In genomic region chr1:180572745-180573144, GRCh38 we compare ENCODE assay signal across 19 cellular contexts. TPM values are rescaled to one million over a fixed set of nuclear protein-coding genes. Genes with fewer than 3 reads are reported as not detected.
A peak's percentile ranks its signal among the peaks of the same experiment; 100 is the strongest.
DNase-seq lines count a peak whose midpoint lies in the region; ATAC-seq, FAIRE-seq and TF ChIP-seq lines count a peak whose summit lies in the region.
"Had no signal": no experiment of that assay in that cellular context is flagged by ENCODE, and none has a peak within 500 bp of the region (broad histone marks: within the 10 kb centered on the region; RNA-seq: fewer than 3 reads in every experiment).

No MANE protein-coding gene starts in this region.

- TF ChIP-seq RAD21 in IMR-90 (IDR thresholded peaks at IDR 0.05; ENCODE audit: low read length) = no peak

- no peaks in the 10 kb centered on the region for H3K79me1 ChIP-seq in IMR-90 (ENCODE audit: low read depth in 1 of 2, low read length in 2 of 2)

- H4K20me1 ChIP-seq in IMR-90 (ENCODE audit: insufficient read depth, low read length) = no peaks in the 10 kb centered on the region

- BruUV-seq in IMR-90 (replicated peaks; lab: Mats Ljungman, UMichigan) = no TSS peak

- no peak for DNase-seq in activated naive CD8-positive, alpha-beta T cell treated with anti-CD3 and anti-CD28 coated beads for 36 hours
- DNase-seq in IMR-90 (no peak), endothelial cell (ENCODE audit: low spot score) (no peak), small intestine (peak; percentile 73)
- DNase-seq: BE2C; CD8-positive, alpha-beta T cell; H7; Karpas-422; MM.1S; NCI-H1930; NCI-H2171; NCI-H82; Right ventricle myocardium superior had no signal

- no peak overlapping the region for H3K4me3 Mint-ChIP-seq in activated naive CD8-positive, alpha-beta T cell
- H3K4me3 Mint-ChIP-seq in activated naive CD8-positive, alpha-beta T cell treated with anti-CD3 and anti-CD28 coated beads for 36 hours = no peak overlapping the region
- peak overlapping the region; percentile 14 for H3K4me3 Mint-ChIP-seq in endothelial cell (ENCODE audit: unreplicated experiment)
- H3K4me3 Mint-ChIP-seq: CD8-positive, alpha-beta T cell had no signal

- H3K14ac ChIP-seq in IMR-90 (replicated peaks; ENCODE audit: low read depth, low read length) = no peak overlapping the region

- peaks cover 4% of the 10 kb centered on the region for H3K9me1 ChIP-seq in IMR-90 (ENCODE audit: insufficient read depth, low read length)

- H3K4me1 Mint-ChIP-seq in activated naive CD8-positive, alpha-beta T cell (ENCODE audit: low read depth) = peaks cover 21% of the 10 kb centered on the region
- peaks cover 19% of the 10 kb centered on the region for H3K4me1 Mint-ChIP-seq in activated naive CD8-positive, alpha-beta T cell treated with anti-CD3 and anti-CD28 coated beads for 36 hours
- peaks cover 7% of the 10 kb centered on the region for H3K4me1 Mint-ChIP-seq in endothelial cell (ENCODE audit: unreplicated experiment)

- no peak overlapping the region for H3K23ac ChIP-seq in IMR-90 (ENCODE audit: low read depth, low read length)

- H4K8ac ChIP-seq in IMR-90 (ENCODE audit: low read depth in 2 of 2, low read length in 2 of 2) = no peak overlapping the region

- H2AK9ac ChIP-seq in IMR-90 (replicated peaks; ENCODE audit: low read depth, low read length, poor library complexity) = no peak overlapping the region

- ATAC-seq in IMR-90 (ENCODE audit: low read depth) (no peak), HG02885 (IDR thresholded peaks at IDR 0.05; ENCODE audit: poor library complexity, unreplicated experiment) (no peak), HG03457 (IDR thresholded peaks at IDR 0.05; ENCODE audit: unreplicated experiment) (no peak)
- ATAC-seq: CD8-positive, alpha-beta T cell; Panc1 had no signal

- H3K27me3 ChIP-seq in IMR-90 (ENCODE audit: control insufficient read depth, insufficient read depth, low read length) (no peaks in the 10 kb centered on the region), small intestine (ENCODE audit: control insufficient read depth in 2 of 2, insufficient read depth in 2 of 2, low read length in 2 of 2) (no peaks in the 10 kb centered on the region)
- H3K27me3 ChIP-seq: BE2C had no signal

- intact Hi-C loops in IMR-90 (cut with micrococcal nuclease) = no loop called here

- FAIRE-seq in small intestine (lab: Jason Lieb, UNC) = no peak

- H3K9me3 ChIP-seq in IMR-90 (ENCODE audit: control insufficient read depth, insufficient read depth, low read length) = no peaks in the 10 kb centered on the region
- H3K9me3 ChIP-seq in small intestine (ENCODE audit: control insufficient read depth, low read depth) = no peaks in the 10 kb centered on the region
- H3K9me3 ChIP-seq: BE2C had no signal

- H3K27me3 Mint-ChIP-seq in activated naive CD8-positive, alpha-beta T cell = peaks cover 1% of the 10 kb centered on the region
- H3K27me3 Mint-ChIP-seq in activated naive CD8-positive, alpha-beta T cell treated with anti-CD3 and anti-CD28 coated beads for 36 hours = peaks cover 4% of the 10 kb centered on the region
- H3K27me3 Mint-ChIP-seq in endothelial cell (ENCODE audit: unreplicated experiment) = peaks cover 7% of the 10 kb centered on the region

- no peak overlapping the region for H3K4ac ChIP-seq in IMR-90 (ENCODE audit: low read depth, low read length)

- H3K36me3 ChIP-seq in IMR-90 (ENCODE audit: control insufficient read depth, insufficient read depth, low read length) = no peaks in the 10 kb centered on the region
- no peaks in the 10 kb centered on the region for H3K36me3 ChIP-seq in small intestine (ENCODE audit: control insufficient read depth in 2 of 2, insufficient read depth in 2 of 2, low read length in 2 of 2)
- H3K36me3 ChIP-seq: BE2C had no signal

- no peak overlapping the region for H2BK5ac ChIP-seq in IMR-90 (ENCODE audit: low read depth, low read length, poor library complexity, severe bottlenecking)

- dilution Hi-C loops in IMR-90 (cut with HindIII; ENCODE audit: low sequenced_read_pairs, unreplicated experiment) = no loop called here

- H3K4me3 ChIP-seq in IMR-90 (ENCODE audit: insufficient read depth, low read depth, low read length) = no peak overlapping the region
- no peak overlapping the region for H3K4me3 ChIP-seq in small intestine (ENCODE audit: low read depth in 1 of 2, low read length in 2 of 2)

- no peak overlapping the region for H4K5ac ChIP-seq in IMR-90 (ENCODE audit: low read depth, low read length)

- no peaks in the 10 kb centered on the region for H3K36me3 Mint-ChIP-seq in activated naive CD8-positive, alpha-beta T cell
- H3K36me3 Mint-ChIP-seq in activated naive CD8-positive, alpha-beta T cell treated with anti-CD3 and anti-CD28 coated beads for 36 hours = no peaks in the 10 kb centered on the region
- H3K36me3 Mint-ChIP-seq in endothelial cell (ENCODE audit: low read depth, unreplicated experiment) = no peaks in the 10 kb centered on the region
- H3K36me3 Mint-ChIP-seq: CD8-positive, alpha-beta T cell had no signal

- TF ChIP-seq POLR2A in IMR-90 (IDR thresholded peaks at IDR 0.05; ENCODE audit: low read depth, low read length) = no peak

- POLR2A ChIA-PET in IMR-90 (lab: Charles Lee; ENCODE audit: unreplicated experiment) = no interaction called here

- H2AFZ ChIP-seq in IMR-90 (replicated peaks; ENCODE audit: low read length, poor library complexity) = no peak overlapping the region

- no peak overlapping the region for H3K27ac ChIP-seq in IMR-90 (ENCODE audit: insufficient read depth, low read length)
- H3K27ac ChIP-seq in small intestine (ENCODE audit: low read depth in 1 of 2, low read length in 1 of 2) = no peak overlapping the region

- peak overlapping the region; percentile 67 for H3K27ac Mint-ChIP-seq in activated naive CD8-positive, alpha-beta T cell
- no peak overlapping the region for H3K27ac Mint-ChIP-seq in activated naive CD8-positive, alpha-beta T cell treated with anti-CD3 and anti-CD28 coated beads for 36 hours
- no peak overlapping the region for H3K27ac Mint-ChIP-seq in endothelial cell (ENCODE audit: unreplicated experiment)
- H3K27ac Mint-ChIP-seq: CD8-positive, alpha-beta T cell had no signal

- no peak overlapping the region for H3K18ac ChIP-seq in IMR-90 (ENCODE audit: low read depth, low read length)

- TF ChIP-seq CTCF in IMR-90 (conservative IDR thresholded peaks at IDR 0.05; ENCODE audit: low read depth, low read length) (no peak), endothelial cell (IDR thresholded peaks at IDR 0.05; ENCODE audit: unreplicated experiment) (no peak)

- in situ Hi-C loops in IMR-90 (cut with MboI; ENCODE audit: low sequenced_read_pairs) = no loop called here

- H3K9ac ChIP-seq in IMR-90 (ENCODE audit: low read depth, low read length) = no peak overlapping the region

- H3K9me3 Mint-ChIP-seq in activated naive CD8-positive, alpha-beta T cell (ENCODE audit: low read depth) = no peaks in the 10 kb centered on the region
- no peaks in the 10 kb centered on the region for H3K9me3 Mint-ChIP-seq in activated naive CD8-positive, alpha-beta T cell treated with anti-CD3 and anti-CD28 coated beads for 36 hours
- no peaks in the 10 kb centered on the region for H3K9me3 Mint-ChIP-seq in endothelial cell (ENCODE audit: unreplicated experiment)
- H3K9me3 Mint-ChIP-seq: CD8-positive, alpha-beta T cell had no signal

- H2BK120ac ChIP-seq in IMR-90 (ENCODE audit: low read depth, low read length) = no peak overlapping the region

- peaks cover 3% of the 10 kb centered on the region; the same call in 1 of the 2 replicates for H3K4me1 ChIP-seq in IMR-90 (ENCODE audit: control insufficient read depth, insufficient read depth, low read length)
- peaks cover 0 to 2% of the 10 kb centered on the region in 2 donors for H3K4me1 ChIP-seq in small intestine (ENCODE audit: control insufficient read depth in 2 of 2, insufficient read depth in 1 of 2, low read depth in 1 of 2, low read length in 1 of 2)
- H3K4me1 ChIP-seq: BE2C had no signal

- H2BK15ac ChIP-seq in IMR-90 (ENCODE audit: low read depth, low read length) = no peak overlapping the region

- CTCF ChIA-PET in IMR-90 (lab: Yijun Ruan, JAX) = interaction anchor here (0.6 kb wide), 1 partner anchor 24 kb away, joined by 5 read pairs; no protein-coding TSS in a partner anchor

- H3K56ac ChIP-seq in IMR-90 (ENCODE audit: extremely low read depth, insufficient read depth, low read length) = no peak overlapping the region

- WGBS in IMR-90 (ENCODE audit: extremely low coverage in 2 of 2, insufficient read length in 1 of 2), 2 experiments = no CpG with 5 or more reads among the region's 4 CpGs
- WGBS in small intestine, 3 donors = 45 to 74% (median 46%) methylated on average over 4 of the region's 4 CpGs

- H2BK20ac ChIP-seq in IMR-90 (ENCODE audit: low read depth, low read length) = no peak overlapping the region

- peak overlapping the region; percentile 20; the same call in 1 of the 2 replicates for H2AK5ac ChIP-seq in IMR-90 (ENCODE audit: low read depth, low read length)

- no peak overlapping the region for H3K4me2 ChIP-seq in IMR-90 (ENCODE audit: low read depth, low read length)

- no peak overlapping the region for H4K91ac ChIP-seq in IMR-90 (ENCODE audit: insufficient read depth, low read depth, low read length)

TF ChIP-seq in IMR-90, 13 proteins besides CTCF, POLR2A, EP300 and RAD21 (continues in another document):
- TF ChIP-seq ELK1 (IDR thresholded peaks at IDR 0.05; ENCODE audit: borderline replicate concordance, low read depth, low read length) (no peak), SMC3 (IDR thresholded peaks at IDR 0.05; ENCODE audit: low read depth, low read length) (no peak)

RNA-seq across cellular contexts. Expression of gene OVAAL, which starts 14.0 kb away (rescaled TPM):
- total RNA-seq in activated naive CD8-positive, alpha-beta T cell treated with anti-CD3 and anti-CD28 coated beads for 36 hours = not detected
- not detected in 2 replicates for total RNA-seq in IMR-90 (2012; rRNA removed)
- polyA plus RNA-seq in IMR-90 (2012; rRNA removed) = not detected in 2 replicates
- polyA plus RNA-seq in IMR-90 (2012; cell fraction: cytosol; rRNA removed) = 0.03 TPM in 1 of 2 replicates, not detected in the other
- not detected in 2 replicates for polyA plus RNA-seq in IMR-90 (2012; cell fraction: nucleus; rRNA removed; ENCODE audit: low replicate concordance)
- not detected for total RNA-seq in endothelial cell (ENCODE audit: unreplicated experiment)
- polyA plus RNA-seq in small intestine = not detected
- total RNA-seq: CD8-positive, alpha-beta T cell; H7; NCI-H460 had no signal
- polyA plus RNA-seq: AG04450 had no signal

RNA-seq across cellular contexts. Expression of gene XPR1, which starts 59.1 kb away (rescaled TPM):
- 10 to 100 TPM; 15.0 to 20.0 TPM for total RNA-seq in activated naive CD8-positive, alpha-beta T cell treated with anti-CD3 and anti-CD28 coated beads for 36 hours
- total RNA-seq in IMR-90 (2012; rRNA removed) = 25.1 and 25.3 TPM in 2 replicates
- polyA plus RNA-seq in IMR-90 (2012; rRNA removed) = 10.8 and 11.8 TPM in 2 replicates
- polyA plus RNA-seq in IMR-90 (2012; cell fraction: cytosol; rRNA removed) = 2.6 and 4.2 TPM in 2 replicates
- 0.82 and 6.8 TPM in 2 replicates for polyA plus RNA-seq in IMR-90 (2012; cell fraction: nucleus; rRNA removed; ENCODE audit: low replicate concordance)
- total RNA-seq in endothelial cell (ENCODE audit: unreplicated experiment) = 71.8 TPM
- polyA plus RNA-seq in small intestine = 10 to 100 TPM in 1 of 3 donors, 1 to 10 TPM in 2; 5.1 to 10.8 (median 6.2) TPM
